ENCODE assay signal across 1 cellular context in the genomic region with DNA sequence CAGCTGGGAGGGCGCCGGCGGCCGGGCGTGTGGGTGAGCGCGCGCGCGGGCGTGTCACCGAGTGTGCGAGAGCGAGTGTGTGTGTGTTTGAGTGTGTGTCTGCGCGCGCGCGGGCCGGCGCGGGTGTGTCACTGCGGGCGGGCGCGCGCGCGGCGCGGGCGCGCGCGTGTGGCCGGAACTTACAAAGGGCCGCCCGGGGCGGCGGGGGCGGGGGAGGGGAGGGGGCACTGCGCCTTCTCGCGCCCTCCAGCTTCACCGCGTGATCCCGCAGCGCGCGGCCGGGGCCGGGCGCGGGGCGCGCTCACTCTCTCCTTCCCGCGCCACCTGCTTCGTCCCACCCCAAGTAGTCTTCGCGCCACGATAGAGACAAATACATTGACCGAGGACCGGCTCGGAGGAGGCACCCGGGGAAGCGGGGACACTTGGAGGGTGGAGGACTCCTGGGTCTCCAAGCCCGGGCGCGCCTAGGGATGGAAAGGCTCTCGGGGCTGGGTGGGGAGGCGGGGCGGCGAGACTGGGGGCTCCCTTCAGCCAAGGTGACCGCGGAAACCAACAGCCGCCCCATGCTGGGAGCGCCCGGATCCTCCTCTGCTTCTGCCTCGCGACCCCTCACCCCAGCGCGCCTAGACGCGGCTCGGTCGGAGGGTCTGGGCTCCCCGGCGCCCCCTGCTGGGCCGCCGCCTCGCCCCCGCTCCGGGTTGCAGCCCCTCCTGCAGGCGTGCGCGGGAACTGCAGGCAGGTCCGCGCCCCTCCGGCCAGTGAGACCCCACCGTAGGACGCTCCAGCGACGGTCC.
TF ChIP-seq lines count a peak whose summit lies in the region.

Gene SRCIN1 (minus strand): TSS at position 101 of the 794 bp plus-strand sequence. CDS start 247 bp downstream, outside the sequence.

TF ChIP-seq in HepG2, 621 proteins besides CTCF, POLR2A, EP300 and RAD21 (continued from another document and continues in another):
- no peak for TF ChIP-seq FOXM1 (CRISPR knock-in tag; IDR thresholded peaks at IDR 0.05)
- TF ChIP-seq ZNF232 (CRISPR knock-in tag; IDR thresholded peaks at IDR 0.05; ENCODE audit: borderline replicate concordance): no peak
- TF ChIP-seq RAD51 (IDR thresholded peaks at IDR 0.05; ENCODE audit: borderline replicate concordance): no peak
- peak; percentile 78 for TF ChIP-seq POGK (CRISPR knock-in tag; conservative IDR thresholded peaks at IDR 0.05)
- TF ChIP-seq ZNF841 (CRISPR knock-in tag; IDR thresholded peaks at IDR 0.05; ENCODE audit: borderline replicate concordance): no peak
- TF ChIP-seq MIER3 (CRISPR knock-in tag; IDR thresholded peaks at IDR 0.05; ENCODE audit: borderline replicate concordance): peak; percentile 66; the same call in 1 of the 2 replicates
- TF ChIP-seq, protein P1, sequence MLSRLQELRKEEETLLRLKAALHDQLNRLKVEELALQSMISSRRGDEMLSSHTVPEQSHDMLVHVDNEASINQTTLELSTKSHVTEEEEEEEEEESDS (CRISPR knock-in tag; IDR thresholded peaks at IDR 0.05; ENCODE audit: borderline replicate concordance): no peak
- no peak; the same call in 1 of the 2 replicates for TF ChIP-seq HNF4A (CRISPR knock-in tag; IDR thresholded peaks at IDR 0.05)
- TF ChIP-seq FOXP1 (IDR thresholded peaks at IDR 0.05): no peak
- no peak for TF ChIP-seq FOXP1 (CRISPR knock-in tag; IDR thresholded peaks at IDR 0.05)
- peak; percentile 63; the same call in 1 of the 2 replicates for TF ChIP-seq SRF (IDR thresholded peaks at IDR 0.05; ENCODE audit: low read depth, low read length)
- TF ChIP-seq, protein P2, sequence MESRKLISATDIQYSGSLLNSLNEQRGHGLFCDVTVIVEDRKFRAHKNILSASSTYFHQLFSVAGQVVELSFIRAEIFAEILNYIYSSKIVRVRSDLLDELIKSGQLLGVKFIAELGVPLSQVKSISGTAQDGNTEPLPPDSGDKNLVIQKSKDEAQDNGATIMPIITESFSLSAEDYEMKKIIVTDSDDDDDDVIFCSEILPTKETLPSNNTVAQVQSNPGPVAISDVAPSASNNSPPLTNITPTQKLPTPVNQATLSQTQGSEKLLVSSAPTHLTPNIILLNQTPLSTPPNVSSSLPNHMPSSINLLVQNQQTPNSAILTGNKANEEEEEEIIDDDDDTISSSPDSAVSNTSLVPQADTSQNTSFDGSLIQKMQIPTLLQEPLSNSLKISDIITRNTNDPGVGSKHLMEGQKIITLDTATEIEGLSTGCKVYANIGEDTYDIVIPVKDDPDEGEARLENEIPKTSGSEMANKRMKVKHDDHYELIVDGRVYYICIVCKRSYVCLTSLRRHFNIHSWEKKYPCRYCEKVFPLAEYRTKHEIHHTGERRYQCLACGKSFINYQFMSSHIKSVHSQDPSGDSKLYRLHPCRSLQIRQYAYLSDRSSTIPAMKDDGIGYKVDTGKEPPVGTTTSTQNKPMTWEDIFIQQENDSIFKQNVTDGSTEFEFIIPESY (CRISPR knock-in tag; IDR thresholded peaks at IDR 0.05): peak; percentile 90
- TF ChIP-seq ZFYVE20 (CRISPR knock-in tag; IDR thresholded peaks at IDR 0.05; ENCODE audit: borderline replicate concordance, low read depth): no peak
- TF ChIP-seq LBX2 (CRISPR knock-in tag; IDR thresholded peaks at IDR 0.05; ENCODE audit: borderline replicate concordance): peak; percentile 89; the same call in 1 of the 2 replicates
- TF ChIP-seq SMYD3 (CRISPR knock-in tag; IDR thresholded peaks at IDR 0.05): no peak
- no peak for TF ChIP-seq ZNF577 (CRISPR knock-in tag; IDR thresholded peaks at IDR 0.05; ENCODE audit: borderline replicate concordance, low read depth)
- TF ChIP-seq RNF219 (CRISPR knock-in tag; IDR thresholded peaks at IDR 0.05): no peak; the same call in 1 of the 2 replicates
- TF ChIP-seq, protein P3, sequence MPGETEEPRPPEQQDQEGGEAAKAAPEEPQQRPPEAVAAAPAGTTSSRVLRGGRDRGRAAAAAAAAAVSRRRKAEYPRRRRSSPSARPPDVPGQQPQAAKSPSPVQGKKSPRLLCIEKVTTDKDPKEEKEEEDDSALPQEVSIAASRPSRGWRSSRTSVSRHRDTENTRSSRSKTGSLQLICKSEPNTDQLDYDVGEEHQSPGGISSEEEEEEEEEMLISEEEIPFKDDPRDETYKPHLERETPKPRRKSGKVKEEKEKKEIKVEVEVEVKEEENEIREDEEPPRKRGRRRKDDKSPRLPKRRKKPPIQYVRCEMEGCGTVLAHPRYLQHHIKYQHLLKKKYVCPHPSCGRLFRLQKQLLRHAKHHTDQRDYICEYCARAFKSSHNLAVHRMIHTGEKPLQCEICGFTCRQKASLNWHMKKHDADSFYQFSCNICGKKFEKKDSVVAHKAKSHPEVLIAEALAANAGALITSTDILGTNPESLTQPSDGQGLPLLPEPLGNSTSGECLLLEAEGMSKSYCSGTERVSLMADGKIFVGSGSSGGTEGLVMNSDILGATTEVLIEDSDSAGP (CRISPR knock-in tag; IDR thresholded peaks at IDR 0.05; ENCODE audit: borderline replicate concordance): peak; percentile 94; the same call in 1 of the 2 replicates
- peak; percentile 88; the same call in 1 of the 2 replicates for TF ChIP-seq MXD4 (CRISPR knock-in tag; IDR thresholded peaks at IDR 0.05)
- TF ChIP-seq XRCC5 (optimal IDR thresholded peaks at IDR 0.05; ENCODE audit: low read length): peak; percentile 98
- peak; percentile 98 for TF ChIP-seq ZBTB43 (CRISPR knock-in tag; conservative IDR thresholded peaks at IDR 0.05)
- peak; percentile 55; the same call in 1 of the 2 replicates for TF ChIP-seq ARNT2 (CRISPR knock-in tag; IDR thresholded peaks at IDR 0.05; ENCODE audit: low read depth)
- TF ChIP-seq ZC3H4 (CRISPR knock-in tag; IDR thresholded peaks at IDR 0.05; ENCODE audit: borderline replicate concordance): peak; percentile 73; the same call in 1 of the 2 replicates
- TF ChIP-seq SCMH1 (CRISPR knock-in tag; IDR thresholded peaks at IDR 0.05; ENCODE audit: borderline replicate concordance): no peak
- TF ChIP-seq ZKSCAN5 (CRISPR knock-in tag; IDR thresholded peaks at IDR 0.05): no peak
- no peak for TF ChIP-seq ELF4 (CRISPR knock-in tag; IDR thresholded peaks at IDR 0.05; ENCODE audit: borderline replicate concordance)
- TF ChIP-seq ZNF615 (CRISPR knock-in tag; IDR thresholded peaks at IDR 0.05; ENCODE audit: borderline replicate concordance): no peak
- TF ChIP-seq, protein P4, sequence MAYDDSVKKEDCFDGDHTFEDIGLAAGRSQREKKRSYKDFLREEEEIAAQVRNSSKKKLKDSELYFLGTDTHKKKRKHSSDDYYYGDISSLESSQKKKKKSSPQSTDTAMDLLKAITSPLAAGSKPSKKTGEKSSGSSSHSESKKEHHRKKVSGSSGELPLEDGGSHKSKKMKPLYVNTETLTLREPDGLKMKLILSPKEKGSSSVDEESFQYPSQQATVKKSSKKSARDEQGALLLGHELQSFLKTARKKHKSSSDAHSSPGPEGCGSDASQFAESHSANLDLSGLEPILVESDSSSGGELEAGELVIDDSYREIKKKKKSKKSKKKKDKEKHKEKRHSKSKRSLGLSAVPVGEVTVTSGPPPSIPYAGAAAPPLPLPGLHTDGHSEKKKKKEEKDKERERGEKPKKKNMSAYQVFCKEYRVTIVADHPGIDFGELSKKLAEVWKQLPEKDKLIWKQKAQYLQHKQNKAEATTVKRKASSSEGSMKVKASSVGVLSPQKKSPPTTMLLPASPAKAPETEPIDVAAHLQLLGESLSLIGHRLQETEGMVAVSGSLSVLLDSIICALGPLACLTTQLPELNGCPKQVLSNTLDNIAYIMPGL (CRISPR knock-in tag; IDR thresholded peaks at IDR 0.05; ENCODE audit: borderline replicate concordance in 1 of 2, low read depth in 1 of 2): peak; percentile 99
- TF ChIP-seq TAF15 (IDR thresholded peaks at IDR 0.05; ENCODE audit: low read depth, low read length, poor library complexity, severe bottlenecking): no peak
- TF ChIP-seq ZNF629 (CRISPR knock-in tag; conservative IDR thresholded peaks at IDR 0.05): peak; percentile 30; the same call in 1 of the 2 replicates
- TF ChIP-seq SP1 (IDR thresholded peaks at IDR 0.05): no peak
- TF ChIP-seq SP1 (CRISPR knock-in tag; IDR thresholded peaks at IDR 0.05): peak; percentile 54
- no peak for TF ChIP-seq GATA4 (IDR thresholded peaks at IDR 0.05; ENCODE audit: borderline replicate concordance, low read depth)
- TF ChIP-seq, protein P5, sequence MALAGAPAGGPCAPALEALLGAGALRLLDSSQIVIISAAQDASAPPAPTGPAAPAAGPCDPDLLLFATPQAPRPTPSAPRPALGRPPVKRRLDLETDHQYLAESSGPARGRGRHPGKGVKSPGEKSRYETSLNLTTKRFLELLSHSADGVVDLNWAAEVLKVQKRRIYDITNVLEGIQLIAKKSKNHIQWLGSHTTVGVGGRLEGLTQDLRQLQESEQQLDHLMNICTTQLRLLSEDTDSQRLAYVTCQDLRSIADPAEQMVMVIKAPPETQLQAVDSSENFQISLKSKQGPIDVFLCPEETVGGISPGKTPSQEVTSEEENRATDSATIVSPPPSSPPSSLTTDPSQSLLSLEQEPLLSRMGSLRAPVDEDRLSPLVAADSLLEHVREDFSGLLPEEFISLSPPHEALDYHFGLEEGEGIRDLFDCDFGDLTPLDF (CRISPR knock-in tag; IDR thresholded peaks at IDR 0.05): 0 out of 2 replicates have a peak, but pooled peaks have one; percentile 45
- peak; percentile 71; the same call in 1 of the 2 replicates for TF ChIP-seq ZNF160 (CRISPR knock-in tag; IDR thresholded peaks at IDR 0.05)
- no peak; the same call in 1 of the 2 replicates for TF ChIP-seq DZIP1 (CRISPR knock-in tag; IDR thresholded peaks at IDR 0.05)
- TF ChIP-seq KDM6A (CRISPR knock-in tag; IDR thresholded peaks at IDR 0.05; ENCODE audit: low read depth): no peak
- TF ChIP-seq MTA1 (CRISPR knock-in tag; IDR thresholded peaks at IDR 0.05; ENCODE audit: borderline replicate concordance): peak; percentile 92
- TF ChIP-seq NRL (CRISPR knock-in tag; IDR thresholded peaks at IDR 0.05; ENCODE audit: borderline replicate concordance): peak; percentile 13; the same call in 1 of the 2 replicates
- TF ChIP-seq ZNF335 (CRISPR knock-in tag; IDR thresholded peaks at IDR 0.05): 0 out of 2 replicates have a peak, but pooled peaks have one; percentile 36
- no peak; the same call in 1 of the 2 replicates for TF ChIP-seq ZNF274 (CRISPR knock-in tag; IDR thresholded peaks at IDR 0.05)
- peak; percentile 10; the same call in 1 of the 2 replicates for TF ChIP-seq PITX1 (CRISPR knock-in tag; IDR thresholded peaks at IDR 0.05)
- TF ChIP-seq SKI (IDR thresholded peaks at IDR 0.05; ENCODE audit: partially characterized antibody): peak; percentile 85
- TF ChIP-seq ZNF251 (CRISPR knock-in tag; IDR thresholded peaks at IDR 0.05): no peak
- peak; percentile 79; the same call in 1 of the 2 replicates for TF ChIP-seq ZNF782 (CRISPR knock-in tag; IDR thresholded peaks at IDR 0.05; ENCODE audit: borderline replicate concordance)
